In genomic region chr9:128992995-128993394, GRCh38 we compare ENCODE assay signal across 12 cellular contexts. TPM values are rescaled to one million over a fixed set of nuclear protein-coding genes. Genes with fewer than 3 reads are reported as not detected.
DNase-seq lines count a peak whose midpoint lies in the region; ATAC-seq and TF ChIP-seq lines count a peak whose summit lies in the region.
"Had no signal": no experiment of that assay in that cellular context is flagged by ENCODE, and none has a peak within 500 bp of the region (broad histone marks: within the 10 kb centered on the region; RNA-seq: fewer than 3 reads in every experiment).

No MANE protein-coding gene starts in this region.

- dilution Hi-C loops in mammary epithelial cell (cut with HindIII; ENCODE audit: low sequenced_read_pairs): no loop called here

- intact Hi-C loops in mammary epithelial cell (cut with micrococcal nuclease): loop anchor here (2.0 to 5.0 kb wide), 2 partner anchors 36 to 619 kb away; partner anchors contain the start of gene SH3GLB2
- intact Hi-C loops in activated CD4-positive, alpha-beta memory T cell treated with anti-CD3 and anti-CD28 coated beads for 36 hours (cut with micrococcal nuclease): no loop called here

- CTCF ChIA-PET in mammary epithelial cell (lab: Charles Lee; ENCODE audit: low non-redundant PET): interaction anchor here (0.6 to 1.0 kb wide), 3 partner anchors 19 to 150 kb away, joined by 3 to 6 read pairs (median 4); no protein-coding TSS in a partner anchor
- CTCF ChIA-PET in activated CD4-positive, alpha-beta memory T cell treated with anti-CD3 and anti-CD28 coated beads for 36 hours (lab: Charles Lee): no interaction called here
- CTCF ChIA-PET in T-cell (lab: Charles Lee): no interaction called here

- in situ Hi-C loops in mammary epithelial cell (cut with MboI; ENCODE audit: low sequenced_read_pairs in 2 of 2): no loop called here

- H3K27me3 Mint-ChIP-seq in activated CD4-positive, alpha-beta memory T cell treated with anti-CD3 and anti-CD28 coated beads for 36 hours: no peaks in the 10 kb centered on the region
- H3K27me3 Mint-ChIP-seq in T-cell: no peaks in the 10 kb centered on the region
- H3K27me3 Mint-ChIP-seq in endothelial cell (ENCODE audit: unreplicated experiment): peaks cover 4% of the 10 kb centered on the region

- H3K4me3 Mint-ChIP-seq in activated CD4-positive, alpha-beta memory T cell treated with anti-CD3 and anti-CD28 coated beads for 36 hours: no peak overlapping the region
- H3K4me3 Mint-ChIP-seq in T-cell (no peak overlapping the region), endothelial cell (ENCODE audit: unreplicated experiment) (no peak overlapping the region)

- no peak overlapping the region for H2AFZ ChIP-seq in mammary epithelial cell (ENCODE audit: low read depth, low read length)

- no peaks in the 10 kb centered on the region for H3K9me3 ChIP-seq in mammary epithelial cell (replicated peaks; ENCODE audit: insufficient read depth, low read length)
- H3K9me3 ChIP-seq: spleen, transverse colon had no signal

- peaks cover 3% of the 10 kb centered on the region for H3K79me2 ChIP-seq in mammary epithelial cell (ENCODE audit: insufficient read depth, low read length)

- DNase-seq in AG08395 (ENCODE audit: low spot score): peak; percentile 20
- DNase-seq in Kasumi-1 (lab: John Stamatoyannopoulos, UW): peak; percentile 14 to 23
- DNase-seq in mammary epithelial cell: peak; percentile 44
- DNase-seq in left kidney (ENCODE audit: low read depth, low spot score): peak; percentile 53
- no peak for DNase-seq in activated CD4-positive, alpha-beta memory T cell treated with anti-CD3 and anti-CD28 coated beads for 36 hours
- DNase-seq in T-cell: no peak
- no peak for DNase-seq in endothelial cell (ENCODE audit: low spot score)
- no peak for DNase-seq in stimulated activated CD8-positive, alpha-beta memory T cell treated with anti-CD3 and anti-CD28 coated beads, Interleukin-4, amount 100 ng/mL, for 48 hours
- DNase-seq: NCI-H1930, T-helper 9 cell, transverse colon had no signal

- no peak overlapping the region for H3K27ac ChIP-seq in mammary epithelial cell (ENCODE audit: insufficient read depth, low read depth, low read length)
- H3K27ac ChIP-seq: spleen, transverse colon had no signal

- POLR2A ChIA-PET in activated CD4-positive, alpha-beta memory T cell treated with anti-CD3 and anti-CD28 coated beads for 36 hours (lab: Charles Lee): no interaction called here
- POLR2A ChIA-PET in T-cell (lab: Charles Lee): no interaction called here

- no peak overlapping the region for H3K27ac Mint-ChIP-seq in activated CD4-positive, alpha-beta memory T cell treated with anti-CD3 and anti-CD28 coated beads for 36 hours
- H3K27ac Mint-ChIP-seq in T-cell (no peak overlapping the region), endothelial cell (ENCODE audit: unreplicated experiment) (no peak overlapping the region)

- TF ChIP-seq CTCF in mammary epithelial cell (conservative IDR thresholded peaks at IDR 0.05 in 1 of 2, IDR thresholded peaks at IDR 0.05 in 1 of 2; ENCODE audit: extremely low read depth in 1 of 2, insufficient read depth in 1 of 2, low read depth in 1 of 2, low read length in 2 of 2): peak; percentile 39 to 78
- no peak for TF ChIP-seq CTCF in endothelial cell (IDR thresholded peaks at IDR 0.05; ENCODE audit: unreplicated experiment)

- no peak overlapping the region for H3K4me3 ChIP-seq in mammary epithelial cell (replicated peaks in 1 of 3; ENCODE audit: insufficient read depth in 1 of 3, low read depth in 2 of 3, low read length in 3 of 3)
- H3K4me3 ChIP-seq: spleen, transverse colon had no signal

- H3K9ac ChIP-seq in mammary epithelial cell (ENCODE audit: insufficient read depth, low read length): no peak overlapping the region

- BruUV-seq in mammary epithelial cell (replicated peaks; lab: Mats Ljungman, UMichigan): no TSS peak

- no peak for ATAC-seq in T-cell (replicated peaks in 1 of 4)

- 20% methylated on average over 5 of the region's 7 CpGs for WGBS in mammary epithelial cell (ENCODE audit: low coverage, missing lambda C conversion rate)

- H3K9me3 Mint-ChIP-seq in activated CD4-positive, alpha-beta memory T cell treated with anti-CD3 and anti-CD28 coated beads for 36 hours: no peaks in the 10 kb centered on the region
- H3K9me3 Mint-ChIP-seq in T-cell (no peaks in the 10 kb centered on the region), endothelial cell (ENCODE audit: unreplicated experiment) (no peaks in the 10 kb centered on the region)

- no peak overlapping the region for H3K4me2 ChIP-seq in mammary epithelial cell (ENCODE audit: insufficient read depth, low read depth, low read length)

- no peaks in the 10 kb centered on the region for H4K20me1 ChIP-seq in mammary epithelial cell (ENCODE audit: insufficient read depth, low read length)

- peaks cover 58% of the 10 kb centered on the region for H3K36me3 Mint-ChIP-seq in activated CD4-positive, alpha-beta memory T cell treated with anti-CD3 and anti-CD28 coated beads for 36 hours
- H3K36me3 Mint-ChIP-seq in T-cell: peaks cover 54% of the 10 kb centered on the region
- H3K36me3 Mint-ChIP-seq in endothelial cell (ENCODE audit: low read depth, unreplicated experiment): peaks cover 31% of the 10 kb centered on the region

- H3K4me1 Mint-ChIP-seq in activated CD4-positive, alpha-beta memory T cell treated with anti-CD3 and anti-CD28 coated beads for 36 hours (ENCODE audit: low read depth): peaks cover 3% of the 10 kb centered on the region
- H3K4me1 Mint-ChIP-seq in T-cell (peaks cover 11 to 16% (median 13%) of the 10 kb centered on the region in 3 donors), endothelial cell (ENCODE audit: unreplicated experiment) (peaks cover 8% of the 10 kb centered on the region)

- peaks cover 15% of the 10 kb centered on the region for H3K4me1 ChIP-seq in mammary epithelial cell (ENCODE audit: insufficient read depth, low read length)
- H3K4me1 ChIP-seq: spleen, transverse colon had no signal

- no peaks in the 10 kb centered on the region for H3K27me3 ChIP-seq in mammary epithelial cell (ENCODE audit: insufficient read depth, low read length)
- H3K27me3 ChIP-seq: spleen, transverse colon had no signal

- H3K36me3 ChIP-seq in mammary epithelial cell (ENCODE audit: insufficient read depth, low read length): peaks cover 50% of the 10 kb centered on the region

RNA-seq across cellular contexts. Expression of gene SH3GLB2, which starts 35.1 kb away (rescaled TPM):
- total RNA-seq in mammary epithelial cell (10 to 100 TPM; 48.0 to 54.5 TPM), T-cell (100 to 1,000 TPM in 3 of 5 donors, 10 to 100 TPM in 2; 85.8 to 140 (median 131) TPM), endothelial cell (ENCODE audit: unreplicated experiment) (94.3 TPM)
- polyA plus RNA-seq in mammary epithelial cell: 43.3 TPM
- polyA minus RNA-seq in mammary epithelial cell: 31.9 TPM
- total RNA-seq in activated CD4-positive, alpha-beta memory T cell treated with anti-CD3 and anti-CD28 coated beads for 36 hours: 10 to 100 TPM; 59.5 to 62.3 TPM

RNA-seq across cellular contexts. Expression of gene MIGA2, which starts 43.4 kb away (rescaled TPM):
- total RNA-seq in mammary epithelial cell: 10 to 100 TPM; 16.3 to 24.7 TPM
- polyA plus RNA-seq in mammary epithelial cell: 14.3 TPM
- polyA minus RNA-seq in mammary epithelial cell: 3.3 TPM
- 10 to 100 TPM; 26.1 to 26.5 TPM for total RNA-seq in activated CD4-positive, alpha-beta memory T cell treated with anti-CD3 and anti-CD28 coated beads for 36 hours
- total RNA-seq in T-cell: 10 to 100 TPM; 60.8 to 95.7 (median 83.4) TPM
- 32.9 TPM for total RNA-seq in endothelial cell (ENCODE audit: unreplicated experiment)

RNA-seq across cellular contexts. Expression of gene NUP188, which starts 45.5 kb away (rescaled TPM):
- total RNA-seq in mammary epithelial cell (10 to 100 TPM; 51.0 to 62.2 TPM), T-cell (10 to 100 TPM; 51.0 to 78.4 (median 71.3) TPM), endothelial cell (ENCODE audit: unreplicated experiment) (44.0 TPM)
- 67.7 TPM for polyA plus RNA-seq in mammary epithelial cell
- polyA minus RNA-seq in mammary epithelial cell: 257 TPM
- total RNA-seq in activated CD4-positive, alpha-beta memory T cell treated with anti-CD3 and anti-CD28 coated beads for 36 hours: 100 to 1,000 TPM; 121 to 124 TPM

RNA-seq across cellular contexts. Expression of gene DOLK, which starts 45.6 kb away (rescaled TPM):
- total RNA-seq in mammary epithelial cell (10 to 100 TPM; 22.0 TPM), T-cell (10 to 100 TPM in 2 of 5 donors, 1 to 10 TPM in 3; 5.4 to 11.6 (median 10.0) TPM), endothelial cell (ENCODE audit: unreplicated experiment) (18.2 TPM)
- 41.3 TPM for polyA plus RNA-seq in mammary epithelial cell
- 33.3 TPM for polyA minus RNA-seq in mammary epithelial cell
- 1 to 10 TPM; 5.7 to 6.7 TPM for total RNA-seq in activated CD4-positive, alpha-beta memory T cell treated with anti-CD3 and anti-CD28 coated beads for 36 hours

Comparison
In these comparisons a context has a peak if more than half of its experiments do, and no peak if none do; other contexts are left out.
1. DNase-seq: peak in AG08395 (single experiment), Kasumi-1 (2 of 2), mammary epithelial cell (single experiment) and left kidney (single experiment); none in activated CD4-positive, alpha-beta memory T cell treated with anti-CD3 and anti-CD28 coated beads for 36 hours (single experiment), T-cell (0 of 34), endothelial cell (single experiment) and stimulated activated CD8-positive, alpha-beta memory T cell treated with anti-CD3 and anti-CD28 coated beads, Interleukin-4, amount 100 ng/mL, for 48 hours (single experiment).